Comparison of ENCODE assay signal across 8 cellular contexts in genomic region chr1:12434174-12434573, GRCh38.
A peak's percentile ranks its signal among the peaks of the same experiment; 100 is the strongest.
DNase-seq lines count a peak whose midpoint lies in the region; ATAC-seq and TF ChIP-seq lines count a peak whose summit lies in the region.

No MANE protein-coding gene starts in this region.

- no peaks in the 10 kb centered on the region for H3K9me3 ChIP-seq in Peyer's patch

- DNase-seq in Peyer's patch (peak in 1 of 3 donors; percentile 72), iris pigment epithelial cell (ENCODE audit: low read depth) (peak; percentile 93), NCI-H524 (lab: John Stamatoyannopoulos, UW) (no peak), NCI-H1930 (lab: John Stamatoyannopoulos, UW) (no peak), NCI-H2227 treated with DMSO at 0.1 percent for 48 hours (lab: John Stamatoyannopoulos, UW) (no peak)
- peak; percentile 61 to 84 for DNase-seq in activated naive CD4-positive, alpha-beta T cell treated with anti-CD3 and anti-CD28 coated beads, Interleukin-2, amount 50 U/mL, for 72 hours (ENCODE audit: low spot score in 2 of 2)
- DNase-seq in stimulated activated CD4-positive, alpha-beta T cell treated with anti-CD3 and anti-CD28 coated beads, TNF-alpha, amount 100 ng/mL, for 48 hours (ENCODE audit: low read depth in 3 of 3), result peak in 2 of 3 donors; percentile 44 to 64

- H3K27ac ChIP-seq in Peyer's patch, result peak overlapping the region; percentile 8 to 66 (median 46)

- no peak for TF ChIP-seq CTCF in Peyer's patch (IDR thresholded peaks at IDR 0.05)

- no peak overlapping the region for H3K4me3 ChIP-seq in Peyer's patch

- no peaks in the 10 kb centered on the region for H3K27me3 ChIP-seq in Peyer's patch

- no peak for TF ChIP-seq POLR2A in Peyer's patch (IDR thresholded peaks at IDR 0.05)

- ATAC-seq in GM19463 (IDR thresholded peaks at IDR 0.05; ENCODE audit: unreplicated experiment), result peak; percentile 38
- peak; percentile 65 to 67 for ATAC-seq in activated naive CD4-positive, alpha-beta T cell treated with anti-CD3 and anti-CD28 coated beads, Interleukin-2, amount 50 U/mL, for 72 hours

- peak overlapping the region; percentile 88 to 99 for H3K27ac Mint-ChIP-seq in activated naive CD4-positive, alpha-beta T cell treated with anti-CD3 and anti-CD28 coated beads, Interleukin-2, amount 50 U/mL, for 72 hours

- H3K36me3 ChIP-seq in Peyer's patch, result peaks cover 0 to 11% (median 0%) of the 10 kb centered on the region in 3 donors

- peaks cover 0 to 29% (median 5%) of the 10 kb centered on the region in 4 donors for H3K4me1 ChIP-seq in Peyer's patch

- H3K36me3 Mint-ChIP-seq in activated naive CD4-positive, alpha-beta T cell treated with anti-CD3 and anti-CD28 coated beads, Interleukin-2, amount 50 U/mL, for 72 hours, result peaks cover 10 to 40% of the 10 kb centered on the region in 2 donors

- peaks cover 3 to 4% of the 10 kb centered on the region in 2 donors for H3K9me3 Mint-ChIP-seq in activated naive CD4-positive, alpha-beta T cell treated with anti-CD3 and anti-CD28 coated beads, Interleukin-2, amount 50 U/mL, for 72 hours

Comparison
In these comparisons a context has a peak if more than half of its experiments do, and no peak if none do; other contexts are left out.
1. DNase-seq: peak in activated naive CD4-positive, alpha-beta T cell treated with anti-CD3 and anti-CD28 coated beads, Interleukin-2, amount 50 U/mL, for 72 hours (2 of 2), iris pigment epithelial cell (single experiment) and stimulated activated CD4-positive, alpha-beta T cell treated with anti-CD3 and anti-CD28 coated beads, TNF-alpha, amount 100 ng/mL, for 48 hours (2 of 3); none in NCI-H524 (0 of 2), NCI-H1930 (0 of 2) and NCI-H2227 treated with DMSO at 0.1 percent for 48 hours (single experiment).